Comparison of ENCODE assay signal across 8 cellular contexts in the genomic region with DNA sequence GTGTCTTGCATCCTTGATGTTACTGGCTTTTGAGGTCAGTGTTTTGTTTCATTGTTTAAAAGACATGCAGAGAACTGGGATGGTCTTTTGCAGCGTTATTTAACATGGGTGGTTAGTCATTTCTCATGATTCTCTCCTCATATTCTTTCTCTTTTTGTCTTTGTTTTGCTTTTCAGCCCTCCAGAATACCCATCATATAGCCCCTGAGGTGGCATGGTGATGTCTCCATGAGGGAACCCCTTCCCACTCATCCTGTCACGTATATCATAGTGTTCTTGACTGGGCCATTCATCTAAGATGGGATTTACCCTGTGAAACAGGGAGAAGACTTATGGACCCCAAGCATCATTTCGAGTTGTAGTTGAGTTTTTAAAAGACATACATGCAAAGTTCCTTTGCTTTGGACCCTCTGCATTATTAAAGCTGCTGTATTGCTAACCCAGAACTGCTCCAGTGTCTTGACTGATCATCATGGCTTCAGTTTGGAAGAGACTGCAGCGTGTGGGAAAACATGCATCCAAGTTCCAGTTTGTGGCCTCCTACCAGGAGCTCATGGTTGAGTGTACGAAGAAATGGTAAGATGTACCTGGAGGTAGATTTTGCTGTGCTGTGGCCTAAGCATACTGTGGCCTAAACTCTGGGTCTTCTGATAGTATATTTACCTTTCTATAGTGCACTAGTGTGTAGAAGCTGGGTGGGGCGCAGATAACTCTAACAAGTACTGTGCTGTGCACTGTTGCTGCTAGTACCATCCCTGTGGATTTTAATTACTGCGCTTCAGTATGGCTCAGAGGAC. TPM values are rescaled to one million over a fixed set of nuclear protein-coding genes. Genes with fewer than 3 reads are reported as not detected.
DNase-seq lines count a peak whose midpoint lies in the region; ATAC-seq and TF ChIP-seq lines count a peak whose summit lies in the region.

No MANE protein-coding gene starts in this region.

- peaks cover 5% of the 10 kb centered on the region for H3K9me3 Mint-ChIP-seq in activated CD4-positive, alpha-beta T cell treated with anti-CD3 and anti-CD28 coated beads for 36 hours (ENCODE audit: low read depth)
- no peaks in the 10 kb centered on the region for H3K9me3 Mint-ChIP-seq in activated B cell treated with CpG ODN at 0.5 μM for 24 hours

- ATAC-seq in activated CD4-positive, alpha-beta T cell treated with anti-CD3 and anti-CD28 coated beads for 36 hours: no peak
- no peak for ATAC-seq in activated B cell treated with CpG ODN at 0.5 μM for 24 hours (ENCODE audit: low read depth)

- H3K27ac ChIP-seq in iPS-18a (ENCODE audit: low read length): no peak overlapping the region

- peaks cover 23% of the 10 kb centered on the region for H3K4me1 ChIP-seq in iPS-18a (ENCODE audit: control insufficient read depth, low read depth, low read length)

- no peaks in the 10 kb centered on the region for H3K27me3 ChIP-seq in iPS-18a (ENCODE audit: control insufficient read depth, insufficient read depth, low read length)

- no peak for DNase-seq in activated CD4-positive, alpha-beta T cell treated with anti-CD3 and anti-CD28 coated beads for 36 hours
- no peak for DNase-seq in activated CD4-positive, alpha-beta T cell treated with anti-CD3 and anti-CD28 coated beads for 1 hour
- DNase-seq in activated B cell treated with CpG ODN at 0.5 μM for 24 hours (no peak), superior temporal gyrus (ENCODE audit: extremely low spot score) (peak; percentile 41), GM13976 (ENCODE audit: low spot score) (no peak)
- no peak for DNase-seq in activated CD4-positive, CD25-positive, alpha-beta regulatory T cell treated with anti-CD3 and anti-CD28 coated beads, Interleukin-2, amount 50 U/mL, for 72 hours
- no peak for DNase-seq in stimulated activated CD4-positive, alpha-beta T cell treated with anti-CD3 and anti-CD28 coated beads, Interleukin-2, amount 100 ng/mL, for 48 hours

- H3K4me3 ChIP-seq in iPS-18a (ENCODE audit: low read length): peak overlapping the region; percentile 82

- H3K36me3 Mint-ChIP-seq in activated CD4-positive, alpha-beta T cell treated with anti-CD3 and anti-CD28 coated beads for 36 hours (ENCODE audit: low read depth): peaks cover 16% of the 10 kb centered on the region
- H3K36me3 Mint-ChIP-seq in activated B cell treated with CpG ODN at 0.5 μM for 24 hours (ENCODE audit: low read depth): peaks cover 8% of the 10 kb centered on the region

- no peak for TF ChIP-seq CTCF in activated B cell treated with CpG ODN at 0.5 μM for 24 hours (IDR thresholded peaks at IDR 0.05)
- no peak for TF ChIP-seq CTCF in GM13976 (IDR thresholded peaks at IDR 0.05; ENCODE audit: borderline replicate concordance, control extremely low read depth, extremely low read depth, insufficient read depth, missing control alignments)

- POLR2A ChIA-PET in activated CD4-positive, alpha-beta T cell treated with anti-CD3 and anti-CD28 coated beads for 36 hours (lab: Charles Lee): no interaction called here
- POLR2A ChIA-PET in activated B cell treated with CpG ODN at 0.5 μM for 24 hours (lab: Charles Lee): no interaction called here

- H3K4me1 Mint-ChIP-seq in activated CD4-positive, alpha-beta T cell treated with anti-CD3 and anti-CD28 coated beads for 36 hours: peaks cover 31% of the 10 kb centered on the region
- peaks cover 34% of the 10 kb centered on the region for H3K4me1 Mint-ChIP-seq in activated B cell treated with CpG ODN at 0.5 μM for 24 hours

- H3K4me3 Mint-ChIP-seq in activated CD4-positive, alpha-beta T cell treated with anti-CD3 and anti-CD28 coated beads for 36 hours: peak overlapping the region; percentile 79
- H3K4me3 Mint-ChIP-seq in activated B cell treated with CpG ODN at 0.5 μM for 24 hours: peak overlapping the region; percentile 95

- no peaks in the 10 kb centered on the region for H3K9me3 ChIP-seq in iPS-18a (ENCODE audit: control insufficient read depth, low read depth, low read length)

- peaks cover 10% of the 10 kb centered on the region for H3K36me3 ChIP-seq in iPS-18a (ENCODE audit: control insufficient read depth, low read depth, low read length)

- H3K9ac ChIP-seq in iPS-18a (ENCODE audit: low read length): peak overlapping the region; percentile 71

- intact Hi-C loops in activated CD4-positive, alpha-beta T cell treated with anti-CD3 and anti-CD28 coated beads for 36 hours (cut with DNase I, micrococcal nuclease): loop anchor here (2.0 to 10.0 kb wide), 4 partner anchors 68 to 1012 kb away; a partner anchor contains a TSS
- intact Hi-C loops in activated B cell treated with CpG ODN at 0.5 μM for 24 hours (cut with micrococcal nuclease): loop anchor here (5.0 to 10.0 kb wide), 5 partner anchors 340 to 1825 kb away; a partner anchor contains a TSS

- in situ Hi-C loops in GM13976 (cut with MboI; ENCODE audit: low sequenced_read_pairs, unreplicated experiment): no loop called here

- H3K27ac Mint-ChIP-seq in activated CD4-positive, alpha-beta T cell treated with anti-CD3 and anti-CD28 coated beads for 36 hours: peak overlapping the region; percentile 78
- peak overlapping the region; percentile 13 for H3K27ac Mint-ChIP-seq in activated B cell treated with CpG ODN at 0.5 μM for 24 hours

- CTCF ChIA-PET in activated CD4-positive, alpha-beta T cell treated with anti-CD3 and anti-CD28 coated beads for 36 hours (lab: Charles Lee): no interaction called here
- CTCF ChIA-PET in activated B cell treated with CpG ODN at 0.5 μM for 24 hours (lab: Charles Lee): no interaction called here

- H3K27me3 Mint-ChIP-seq in activated CD4-positive, alpha-beta T cell treated with anti-CD3 and anti-CD28 coated beads for 36 hours: no peaks in the 10 kb centered on the region
- H3K27me3 Mint-ChIP-seq in activated B cell treated with CpG ODN at 0.5 μM for 24 hours: no peaks in the 10 kb centered on the region

RNA-seq across cellular contexts. Expression of a gene that starts 1.4 kb away (rescaled TPM):
- total RNA-seq in activated CD4-positive, alpha-beta T cell treated with anti-CD3 and anti-CD28 coated beads for 36 hours: 10 to 100 TPM; 27.3 to 28.5 TPM
- total RNA-seq in activated B cell treated with CpG ODN at 0.5 μM for 24 hours: 24.0 and 25.0 TPM in 2 replicates
